Comparison of ENCODE assay signal across 9 cellular contexts in genomic region chr5:178231736-178232123, GRCh38. TPM values are rescaled to one million over a fixed set of nuclear protein-coding genes. Genes with fewer than 3 reads are reported as not detected.
DNase-seq lines count a peak whose midpoint lies in the region; ATAC-seq, FAIRE-seq and TF ChIP-seq lines count a peak whose summit lies in the region.
"Had no signal": no experiment of that assay in that cellular context is flagged by ENCODE, and none has a peak within 500 bp of the region (broad histone marks: within the 10 kb centered on the region; RNA-seq: fewer than 3 reads in every experiment).

No MANE protein-coding gene starts in this region.

- intact Hi-C loops in left ventricle myocardium superior (cut with micrococcal nuclease), result no loop called here

- H3K27ac Mint-ChIP-seq in activated CD4-positive, alpha-beta T cell treated with anti-CD3 and anti-CD28 coated beads, Interleukin-2, amount 10 ng/mL, durations not matched to agents 7 days and 5 days, result peak overlapping the region; percentile 85

- peaks cover 46% of the 10 kb centered on the region for H3K36me3 Mint-ChIP-seq in activated CD4-positive, alpha-beta T cell treated with anti-CD3 and anti-CD28 coated beads, Interleukin-2, amount 10 ng/mL, durations not matched to agents 7 days and 5 days (ENCODE audit: low read depth)

- no peak for FAIRE-seq in small intestine (lab: Jason Lieb, UNC)

- no peaks in the 10 kb centered on the region for H3K27me3 Mint-ChIP-seq in activated CD4-positive, alpha-beta T cell treated with anti-CD3 and anti-CD28 coated beads, Interleukin-2, amount 10 ng/mL, durations not matched to agents 7 days and 5 days

- no peak for DNase-seq in activated CD4-positive, alpha-beta T cell treated with anti-CD3 and anti-CD28 coated beads, Interleukin-2, amount 10 ng/mL, durations not matched to agents 7 days and 5 days
- no peak for DNase-seq in activated CD4-positive, alpha-beta T cell treated with anti-CD3 and anti-CD28 coated beads, Interleukin-2, amount 50 U/mL, for 48 hours
- DNase-seq in WERI-Rb-1, result no peak
- DNase-seq in left ventricle myocardium superior, result peak; percentile 47
- no peak for DNase-seq in small intestine
- DNase-seq in KBM-7, result no peak
- no peak for DNase-seq in cerebellum (ENCODE audit: low spot score)
- DNase-seq in anterior cingulate cortex (lab: John Stamatoyannopoulos, UW), result no peak

- H3K27ac ChIP-seq in WERI-Rb-1 (peak overlapping the region; percentile 79), small intestine (ENCODE audit: low read depth in 1 of 2, low read length in 1 of 2) (peak overlapping the region; percentile 97 to 99)

- peak; percentile 1 for ATAC-seq in left ventricle myocardium superior

- peaks cover 3 to 15% of the 10 kb centered on the region in 2 donors for H3K4me1 ChIP-seq in small intestine (ENCODE audit: control insufficient read depth in 2 of 2, insufficient read depth in 1 of 2, low read depth in 1 of 2, low read length in 1 of 2)

- H3K27me3 ChIP-seq in WERI-Rb-1 (ENCODE audit: insufficient read depth, low read depth, severe bottlenecking) (no peaks in the 10 kb centered on the region), small intestine (ENCODE audit: control insufficient read depth in 2 of 2, insufficient read depth in 2 of 2, low read length in 2 of 2) (no peaks in the 10 kb centered on the region)

- peak overlapping the region; percentile 83 for H3K4me3 Mint-ChIP-seq in activated CD4-positive, alpha-beta T cell treated with anti-CD3 and anti-CD28 coated beads, Interleukin-2, amount 10 ng/mL, durations not matched to agents 7 days and 5 days

- H3K4me1 Mint-ChIP-seq in activated CD4-positive, alpha-beta T cell treated with anti-CD3 and anti-CD28 coated beads, Interleukin-2, amount 10 ng/mL, durations not matched to agents 7 days and 5 days, result peaks cover 76% of the 10 kb centered on the region

- H3K36me3 ChIP-seq in WERI-Rb-1 (no peaks in the 10 kb centered on the region; the same call in 1 of the 2 replicates), small intestine (ENCODE audit: control insufficient read depth in 2 of 2, insufficient read depth in 2 of 2, low read length in 2 of 2) (peaks cover 4 to 10% of the 10 kb centered on the region in 2 donors)

- TF ChIP-seq CTCF in WERI-Rb-1 (IDR thresholded peaks at IDR 0.05; ENCODE audit: low read depth, low read length), result no peak

- POLR2A ChIA-PET in activated CD4-positive, alpha-beta T cell treated with anti-CD3 and anti-CD28 coated beads, Interleukin-2, amount 10 ng/mL, durations not matched to agents 7 days and 5 days (lab: Charles Lee), result no interaction called here

- no peaks in the 10 kb centered on the region for H3K9me3 Mint-ChIP-seq in activated CD4-positive, alpha-beta T cell treated with anti-CD3 and anti-CD28 coated beads, Interleukin-2, amount 10 ng/mL, durations not matched to agents 7 days and 5 days

- no peaks in the 10 kb centered on the region for H3K9me3 ChIP-seq in WERI-Rb-1 (ENCODE audit: severe bottlenecking)
- no peaks in the 10 kb centered on the region for H3K9me3 ChIP-seq in small intestine (ENCODE audit: control insufficient read depth, low read depth)

- 1 to 11% (median 2%) methylated on average over 16 of the region's 16 CpGs for WGBS in small intestine, 3 donors

- in situ Hi-C loops in KBM-7 (cut with MboI; ENCODE audit: low pct_unique_long_range_greater_than_20kb, low sequenced_read_pairs), result no loop called here

- CTCF ChIA-PET in activated CD4-positive, alpha-beta T cell treated with anti-CD3 and anti-CD28 coated beads, Interleukin-2, amount 10 ng/mL, durations not matched to agents 7 days and 5 days (lab: Charles Lee), result interaction anchor here (0.7 to 2.3 kb wide), 4 partner anchors 18 to 68 kb away, joined by 3 to 6 read pairs (median 3); no protein-coding TSS in a partner anchor

- H3K4me3 ChIP-seq in WERI-Rb-1 (ENCODE audit: low read depth, low read length) (peak overlapping the region; percentile 72), small intestine (ENCODE audit: low read depth in 1 of 2, low read length in 2 of 2) (peak overlapping the region; percentile 80 to 82)

RNA-seq across cellular contexts. Expression of gene PHYKPL, which starts 0.9 kb away (rescaled TPM):
- total RNA-seq in activated CD4-positive, alpha-beta T cell treated with anti-CD3 and anti-CD28 coated beads, Interleukin-2, amount 10 ng/mL, durations not matched to agents 7 days and 5 days, result 100 to 1,000 TPM; 126 to 138 TPM
- total RNA-seq in left ventricle myocardium superior, result 40.7 TPM
- polyA plus RNA-seq in small intestine, result 100 to 1,000 TPM in 2 of 3 donors, 10 to 100 TPM in 1; 57.7 to 145 (median 115) TPM
- 32.4 TPM for total RNA-seq in cerebellum

RNA-seq across cellular contexts. Expression of gene HNRNPAB, which starts 27.4 kb away (rescaled TPM):
- total RNA-seq in activated CD4-positive, alpha-beta T cell treated with anti-CD3 and anti-CD28 coated beads, Interleukin-2, amount 10 ng/mL, durations not matched to agents 7 days and 5 days, result 100 to 1,000 TPM; 185 to 215 TPM
- total RNA-seq in left ventricle myocardium superior (82.8 TPM), cerebellum (37.9 TPM)
- 100 to 1,000 TPM; 147 to 176 (median 172) TPM for polyA plus RNA-seq in small intestine

RNA-seq across cellular contexts. Expression of gene GMCL2, which starts 44.6 kb away (rescaled TPM):
- total RNA-seq in activated CD4-positive, alpha-beta T cell treated with anti-CD3 and anti-CD28 coated beads, Interleukin-2, amount 10 ng/mL, durations not matched to agents 7 days and 5 days, result not detected
- total RNA-seq in left ventricle myocardium superior, result not detected
- polyA plus RNA-seq in small intestine, result not detected
- total RNA-seq in cerebellum, result not detected
- total RNA-seq: dermis microvascular lymphatic vessel endothelial cell had no signal
